Comparison of ENCODE assay signal across 1 cellular context in the genomic region with DNA sequence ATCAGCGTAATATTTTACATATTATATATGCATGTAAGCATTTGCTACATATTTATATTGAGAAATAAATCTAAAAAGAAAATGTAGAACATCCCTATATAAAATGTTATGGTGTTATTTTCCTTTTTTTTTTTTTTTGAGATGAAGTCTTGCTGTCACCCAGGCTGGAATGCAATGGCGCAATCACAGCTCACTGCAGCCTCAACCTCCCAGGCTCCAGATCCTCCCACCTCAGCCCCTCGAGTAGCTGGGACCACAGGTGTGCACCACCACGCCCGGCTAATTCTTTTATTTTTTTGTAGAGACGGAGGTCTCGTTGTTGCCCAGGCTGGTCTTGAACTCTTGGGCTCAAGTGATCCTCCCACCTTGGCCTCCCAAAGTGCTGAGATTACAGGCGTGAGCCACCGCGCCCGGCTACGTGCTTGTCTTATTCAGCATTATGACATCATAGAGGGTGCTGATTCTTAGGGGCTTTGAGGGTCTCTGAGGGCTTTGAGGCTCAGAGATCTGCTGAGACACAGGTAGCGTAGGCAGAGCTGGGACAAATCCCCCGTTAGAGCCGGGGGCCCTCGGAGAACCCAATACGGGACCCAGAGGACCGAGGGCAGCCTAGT.
TF ChIP-seq lines count a peak whose summit lies in the region.

No MANE protein-coding gene starts in this region.

TF ChIP-seq in WTC11, 78 proteins besides CTCF, POLR2A, EP300 and RAD21 (continued from another document):
- TF ChIP-seq, protein P1, sequence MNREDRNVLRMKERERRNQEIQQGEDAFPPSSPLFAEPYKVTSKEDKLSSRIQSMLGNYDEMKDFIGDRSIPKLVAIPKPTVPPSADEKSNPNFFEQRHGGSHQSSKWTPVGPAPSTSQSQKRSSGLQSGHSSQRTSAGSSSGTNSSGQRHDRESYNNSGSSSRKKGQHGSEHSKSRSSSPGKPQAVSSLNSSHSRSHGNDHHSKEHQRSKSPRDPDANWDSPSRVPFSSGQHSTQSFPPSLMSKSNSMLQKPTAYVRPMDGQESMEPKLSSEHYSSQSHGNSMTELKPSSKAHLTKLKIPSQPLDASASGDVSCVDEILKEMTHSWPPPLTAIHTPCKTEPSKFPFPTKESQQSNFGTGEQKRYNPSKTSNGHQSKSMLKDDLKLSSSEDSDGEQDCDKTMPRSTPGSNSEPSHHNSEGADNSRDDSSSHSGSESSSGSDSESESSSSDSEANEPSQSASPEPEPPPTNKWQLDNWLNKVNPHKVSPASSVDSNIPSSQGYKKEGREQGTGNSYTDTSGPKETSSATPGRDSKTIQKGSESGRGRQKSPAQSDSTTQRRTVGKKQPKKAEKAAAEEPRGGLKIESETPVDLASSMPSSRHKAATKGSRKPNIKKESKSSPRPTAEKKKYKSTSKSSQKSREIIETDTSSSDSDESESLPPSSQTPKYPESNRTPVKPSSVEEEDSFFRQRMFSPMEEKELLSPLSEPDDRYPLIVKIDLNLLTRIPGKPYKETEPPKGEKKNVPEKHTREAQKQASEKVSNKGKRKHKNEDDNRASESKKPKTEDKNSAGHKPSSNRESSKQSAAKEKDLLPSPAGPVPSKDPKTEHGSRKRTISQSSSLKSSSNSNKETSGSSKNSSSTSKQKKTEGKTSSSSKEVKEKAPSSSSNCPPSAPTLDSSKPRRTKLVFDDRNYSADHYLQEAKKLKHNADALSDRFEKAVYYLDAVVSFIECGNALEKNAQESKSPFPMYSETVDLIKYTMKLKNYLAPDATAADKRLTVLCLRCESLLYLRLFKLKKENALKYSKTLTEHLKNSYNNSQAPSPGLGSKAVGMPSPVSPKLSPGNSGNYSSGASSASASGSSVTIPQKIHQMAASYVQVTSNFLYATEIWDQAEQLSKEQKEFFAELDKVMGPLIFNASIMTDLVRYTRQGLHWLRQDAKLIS (CRISPR knock-in tag; IDR thresholded peaks at IDR 0.05; ENCODE audit: borderline replicate concordance) = no peak
- TF ChIP-seq NR3C1 (CRISPR knock-in tag; conservative IDR thresholded peaks at IDR 0.05; ENCODE audit: low read depth) (no peak), NR1H2 (CRISPR knock-in tag; IDR thresholded peaks at IDR 0.05) (no peak), FOXK1 (CRISPR knock-in tag; IDR thresholded peaks at IDR 0.05) (no peak)
- TF ChIP-seq, protein P2, sequence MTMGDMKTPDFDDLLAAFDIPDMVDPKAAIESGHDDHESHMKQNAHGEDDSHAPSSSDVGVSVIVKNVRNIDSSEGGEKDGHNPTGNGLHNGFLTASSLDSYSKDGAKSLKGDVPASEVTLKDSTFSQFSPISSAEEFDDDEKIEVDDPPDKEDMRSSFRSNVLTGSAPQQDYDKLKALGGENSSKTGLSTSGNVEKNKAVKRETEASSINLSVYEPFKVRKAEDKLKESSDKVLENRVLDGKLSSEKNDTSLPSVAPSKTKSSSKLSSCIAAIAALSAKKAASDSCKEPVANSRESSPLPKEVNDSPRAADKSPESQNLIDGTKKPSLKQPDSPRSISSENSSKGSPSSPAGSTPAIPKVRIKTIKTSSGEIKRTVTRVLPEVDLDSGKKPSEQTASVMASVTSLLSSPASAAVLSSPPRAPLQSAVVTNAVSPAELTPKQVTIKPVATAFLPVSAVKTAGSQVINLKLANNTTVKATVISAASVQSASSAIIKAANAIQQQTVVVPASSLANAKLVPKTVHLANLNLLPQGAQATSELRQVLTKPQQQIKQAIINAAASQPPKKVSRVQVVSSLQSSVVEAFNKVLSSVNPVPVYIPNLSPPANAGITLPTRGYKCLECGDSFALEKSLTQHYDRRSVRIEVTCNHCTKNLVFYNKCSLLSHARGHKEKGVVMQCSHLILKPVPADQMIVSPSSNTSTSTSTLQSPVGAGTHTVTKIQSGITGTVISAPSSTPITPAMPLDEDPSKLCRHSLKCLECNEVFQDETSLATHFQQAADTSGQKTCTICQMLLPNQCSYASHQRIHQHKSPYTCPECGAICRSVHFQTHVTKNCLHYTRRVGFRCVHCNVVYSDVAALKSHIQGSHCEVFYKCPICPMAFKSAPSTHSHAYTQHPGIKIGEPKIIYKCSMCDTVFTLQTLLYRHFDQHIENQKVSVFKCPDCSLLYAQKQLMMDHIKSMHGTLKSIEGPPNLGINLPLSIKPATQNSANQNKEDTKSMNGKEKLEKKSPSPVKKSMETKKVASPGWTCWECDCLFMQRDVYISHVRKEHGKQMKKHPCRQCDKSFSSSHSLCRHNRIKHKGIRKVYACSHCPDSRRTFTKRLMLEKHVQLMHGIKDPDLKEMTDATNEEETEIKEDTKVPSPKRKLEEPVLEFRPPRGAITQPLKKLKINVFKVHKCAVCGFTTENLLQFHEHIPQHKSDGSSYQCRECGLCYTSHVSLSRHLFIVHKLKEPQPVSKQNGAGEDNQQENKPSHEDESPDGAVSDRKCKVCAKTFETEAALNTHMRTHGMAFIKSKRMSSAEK (CRISPR knock-in tag; IDR thresholded peaks at IDR 0.05; ENCODE audit: borderline replicate concordance) = no peak
